In the genomic region with DNA sequence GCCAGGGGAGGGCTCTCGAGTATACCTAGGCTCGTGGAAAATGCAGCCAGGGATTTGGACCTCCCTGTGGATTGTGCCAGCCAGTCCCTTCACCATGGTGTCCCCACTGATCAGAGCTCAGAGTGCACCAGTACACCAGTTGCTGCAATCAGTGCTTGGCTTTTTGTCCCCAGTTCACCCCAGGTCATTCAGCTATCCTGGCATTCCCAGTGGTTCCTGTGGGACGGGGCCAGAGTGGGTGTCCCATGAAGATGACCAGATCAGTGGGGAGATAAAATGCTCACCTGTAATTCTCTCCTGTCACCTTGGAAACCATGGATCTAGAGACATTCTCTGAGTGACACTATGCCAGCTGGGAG, we compare ENCODE assay signal across 26 cellular contexts. TPM values are rescaled to one million over a fixed set of nuclear protein-coding genes. Genes with fewer than 3 reads are reported as not detected.
A peak's percentile ranks its signal among the peaks of the same experiment; 100 is the strongest.
DNase-seq lines count a peak whose midpoint lies in the region; ATAC-seq and TF ChIP-seq lines count a peak whose summit lies in the region.
"Had no signal": no experiment of that assay in that cellular context is flagged by ENCODE, and none has a peak within 500 bp of the region (broad histone marks: within the 10 kb centered on the region; RNA-seq: fewer than 3 reads in every experiment).

No MANE protein-coding gene starts in this region.

- no peaks in the 10 kb centered on the region for H3K36me3 Mint-ChIP-seq in activated CD4-positive, alpha-beta T cell treated with anti-CD3 and anti-CD28 coated beads for 36 hours (ENCODE audit: low read depth)
- no peaks in the 10 kb centered on the region for H3K36me3 Mint-ChIP-seq in activated T-cell treated with anti-CD3 and anti-CD28 coated beads, Interleukin-2, amount 50 U/mL, for 24 hours (ENCODE audit: low read depth)
- H3K36me3 Mint-ChIP-seq: CD4-positive, alpha-beta memory T cell had no signal

- H3K4me3 Mint-ChIP-seq in activated CD4-positive, alpha-beta T cell treated with anti-CD3 and anti-CD28 coated beads for 36 hours: peak overlapping the region; percentile 1
- no peak overlapping the region for H3K4me3 Mint-ChIP-seq in activated T-cell treated with anti-CD3 and anti-CD28 coated beads, Interleukin-2, amount 50 U/mL, for 24 hours
- H3K4me3 Mint-ChIP-seq: GM23338 had no signal

- H3K4me1 Mint-ChIP-seq in activated CD4-positive, alpha-beta T cell treated with anti-CD3 and anti-CD28 coated beads for 36 hours: peaks cover 7% of the 10 kb centered on the region
- peaks cover 4% of the 10 kb centered on the region for H3K4me1 Mint-ChIP-seq in activated T-cell treated with anti-CD3 and anti-CD28 coated beads, Interleukin-2, amount 50 U/mL, for 24 hours (ENCODE audit: low read depth)

- intact Hi-C loops in activated CD4-positive, alpha-beta T cell treated with anti-CD3 and anti-CD28 coated beads for 36 hours (cut with DNase I, micrococcal nuclease): loop anchor here in 1 of 2 experiments (1.0 kb wide), 1 partner anchor 17 kb away; no protein-coding TSS in a partner anchor
- intact Hi-C loops in heart left ventricle (cut with DNase I) (no loop called here), psoas muscle (cut with DNase I) (no loop called here)

- no peak for TF ChIP-seq CTCF in liver (IDR thresholded peaks at IDR 0.05; ENCODE audit: low read depth, low read length, missing input control)
- no peak for TF ChIP-seq CTCF in heart left ventricle (IDR thresholded peaks at IDR 0.05)
- no peak for TF ChIP-seq CTCF in psoas muscle (IDR thresholded peaks at IDR 0.05)

- TF ChIP-seq RAD21 in liver (IDR thresholded peaks at IDR 0.05): peak in 1 of 2 donors; percentile 15

- no peak for TF ChIP-seq POLR2A in heart left ventricle (IDR thresholded peaks at IDR 0.05)

- CTCF ChIA-PET in activated CD4-positive, alpha-beta T cell treated with anti-CD3 and anti-CD28 coated beads for 36 hours (lab: Charles Lee): interaction anchor here (0.7 kb wide), 1 partner anchor 17 kb away, joined by 3 read pairs; no protein-coding TSS in a partner anchor

- WGBS in liver: 37% methylated on average over 3 of the region's 3 CpGs
- WGBS in heart left ventricle, 4 donors: 78 to 89% (median 86%) methylated on average over 3 of the region's 3 CpGs
- WGBS in psoas muscle, 3 donors: 73 to 92% (median 74%) methylated on average over 3 of the region's 3 CpGs

- H3K4me3 ChIP-seq in liver (ENCODE audit: low read depth in 1 of 3, low read length in 3 of 3) (no peak overlapping the region), heart left ventricle (no peak overlapping the region), psoas muscle (no peak overlapping the region)
- H3K4me3 ChIP-seq: BLaER1 treated with 17β-estradiol and CSF1 and Interleukin-3, amounts not matched to agents 10 nM and 100 nM; GM23338; HAP-1; SJSA1 had no signal

- H3K4me1 ChIP-seq in liver (ENCODE audit: control insufficient read depth in 4 of 4, insufficient read depth in 4 of 4, low read length in 3 of 4): peaks cover 5 to 38% (median 20%) of the 10 kb centered on the region in 4 donors
- no peaks in the 10 kb centered on the region for H3K4me1 ChIP-seq in heart left ventricle
- H3K4me1 ChIP-seq in psoas muscle: no peaks in the 10 kb centered on the region
- H3K4me1 ChIP-seq: BLaER1 treated with 17β-estradiol and CSF1 and Interleukin-3, amounts not matched to agents 10 nM and 100 nM; HAP-1; SJSA1 had no signal

- peaks cover 28% of the 10 kb centered on the region for H3K27me3 Mint-ChIP-seq in activated CD4-positive, alpha-beta T cell treated with anti-CD3 and anti-CD28 coated beads for 36 hours
- peaks cover 37% of the 10 kb centered on the region for H3K27me3 Mint-ChIP-seq in activated T-cell treated with anti-CD3 and anti-CD28 coated beads, Interleukin-2, amount 50 U/mL, for 24 hours

- no peak for DNase-seq in activated CD4-positive, alpha-beta T cell treated with anti-CD3 and anti-CD28 coated beads for 36 hours
- no peak for DNase-seq in activated CD4-positive, alpha-beta T cell treated with anti-CD3 and anti-CD28 coated beads, Interleukin-2, amount 50 U/mL, for 1 hour
- no peak for DNase-seq in heart left ventricle
- no peak for DNase-seq in psoas muscle
- DNase-seq in activated T-cell treated with anti-CD3 and anti-CD28 coated beads, Interleukin-2, amount 50 U/mL, for 24 hours: no peak
- DNase-seq: ACHN; CD4-positive, alpha-beta memory T cell; DND-41; IMR-90; MV-4-11; NCI-H1105 treated with DMSO at 0.1 percent for 48 hours; NCI-H2081; NCI-H2171 treated with DMSO at 0.1 percent for 48 hours; NCI-H446; NCI-H526; OCI-M1 had no signal

- H3K36me3 ChIP-seq in liver (ENCODE audit: control insufficient read depth in 4 of 4, insufficient read depth in 3 of 4, low read depth in 1 of 4, low read length in 3 of 4): no peaks in the 10 kb centered on the region
- no peaks in the 10 kb centered on the region for H3K36me3 ChIP-seq in heart left ventricle
- H3K36me3 ChIP-seq in psoas muscle (ENCODE audit: insufficient read depth in 1 of 2, low read depth in 1 of 2): no peaks in the 10 kb centered on the region
- H3K36me3 ChIP-seq: BLaER1 treated with 17β-estradiol and CSF1 and Interleukin-3, amounts not matched to agents 10 nM and 100 nM; HAP-1; SJSA1 had no signal

- H3K27ac Mint-ChIP-seq in activated CD4-positive, alpha-beta T cell treated with anti-CD3 and anti-CD28 coated beads for 36 hours: peak overlapping the region; percentile 41
- no peak overlapping the region for H3K27ac Mint-ChIP-seq in activated T-cell treated with anti-CD3 and anti-CD28 coated beads, Interleukin-2, amount 50 U/mL, for 24 hours
- H3K27ac Mint-ChIP-seq: CD4-positive, alpha-beta memory T cell; GM23338 had no signal

- POLR2A ChIA-PET in activated CD4-positive, alpha-beta T cell treated with anti-CD3 and anti-CD28 coated beads for 36 hours (lab: Charles Lee): interaction anchor here (1.3 kb wide), 1 partner anchor 16 kb away, joined by 8 read pairs; no protein-coding TSS in a partner anchor

- H3K9me3 ChIP-seq in liver (ENCODE audit: control insufficient read depth in 4 of 4, low read length in 3 of 4) (no peaks in the 10 kb centered on the region), heart left ventricle (no peaks in the 10 kb centered on the region), psoas muscle (no peaks in the 10 kb centered on the region)
- H3K9me3 ChIP-seq: BLaER1 treated with 17β-estradiol and CSF1 and Interleukin-3, amounts not matched to agents 10 nM and 100 nM; HAP-1; SJSA1 had no signal

- peak; percentile 21 for ATAC-seq in activated CD4-positive, alpha-beta T cell treated with anti-CD3 and anti-CD28 coated beads for 36 hours
- ATAC-seq in GM21526 (IDR thresholded peaks at IDR 0.05; ENCODE audit: low FRiP score, unreplicated experiment): peak; percentile 10
- peak; percentile 10 for ATAC-seq in HG03175 (IDR thresholded peaks at IDR 0.05; ENCODE audit: unreplicated experiment)
- ATAC-seq in heart left ventricle: no peak
- no peak for ATAC-seq in psoas muscle
- ATAC-seq: GM23338, Right ventricle myocardium inferior had no signal

- H3K27me3 ChIP-seq in liver (ENCODE audit: control insufficient read depth in 4 of 4, insufficient read depth in 4 of 4, low read length in 3 of 4) (no peaks in the 10 kb centered on the region), heart left ventricle (peaks cover 0 to 8% (median 0%) of the 10 kb centered on the region in 9 donors), psoas muscle (ENCODE audit: insufficient read depth in 3 of 3, low read length in 2 of 3) (peaks cover 0 to 3% (median 0%) of the 10 kb centered on the region in 3 donors)
- H3K27me3 ChIP-seq: BLaER1 treated with 17β-estradiol and CSF1 and Interleukin-3, amounts not matched to agents 10 nM and 100 nM had no signal

- H3K27ac ChIP-seq in liver (ENCODE audit: low read depth in 1 of 2, low read length in 2 of 2): peak overlapping the region in 1 of 2 donors; percentile 41
- H3K27ac ChIP-seq in heart left ventricle: no peak overlapping the region
- no peak overlapping the region for H3K27ac ChIP-seq in psoas muscle
- H3K27ac ChIP-seq: 22Rv1; BLaER1 treated with 17β-estradiol and CSF1 and Interleukin-3, amounts not matched to agents 10 nM and 100 nM; SJSA1 had no signal

- H3K9me3 Mint-ChIP-seq in activated CD4-positive, alpha-beta T cell treated with anti-CD3 and anti-CD28 coated beads for 36 hours (ENCODE audit: low read depth): no peaks in the 10 kb centered on the region
- H3K9me3 Mint-ChIP-seq in activated T-cell treated with anti-CD3 and anti-CD28 coated beads, Interleukin-2, amount 50 U/mL, for 24 hours: no peaks in the 10 kb centered on the region
- H3K9me3 Mint-ChIP-seq: GM23338 had no signal

- H3K9ac ChIP-seq in liver (ENCODE audit: low read depth in 1 of 2, low read length in 2 of 2): no peak overlapping the region
- H3K9ac ChIP-seq: BLaER1 treated with 17β-estradiol and CSF1 and Interleukin-3, amounts not matched to agents 10 nM and 100 nM had no signal

TF ChIP-seq in liver, 16 proteins besides CTCF, POLR2A, EP300 and RAD21 (continues in another document):
- TF ChIP-seq HNF4A (conservative IDR thresholded peaks at IDR 0.05): peak; percentile 92
- no peak for TF ChIP-seq FOXA2 (IDR thresholded peaks at IDR 0.05)
- TF ChIP-seq JUND (IDR thresholded peaks at IDR 0.05): no peak
- no peak for TF ChIP-seq EGR1 (IDR thresholded peaks at IDR 0.05; ENCODE audit: low read depth in 2 of 2)

RNA-seq across cellular contexts. Expression of a gene that starts 23.8 kb away (rescaled TPM):
- total RNA-seq in activated CD4-positive, alpha-beta T cell treated with anti-CD3 and anti-CD28 coated beads for 36 hours: not detected
- total RNA-seq in liver (under 1 TPM in 1 of 2 donors, not detected in 1; under 0.01 TPM), heart left ventricle (under 1 TPM in 2 of 9 donors, not detected in 7; 0.05 to 0.08 TPM), psoas muscle (not detected)
- polyA plus RNA-seq in liver (not detected), heart left ventricle (not detected), psoas muscle (not detected)
- total RNA-seq: CD4-positive, alpha-beta memory T cell; IMR-90; Right ventricle myocardium inferior; SJSA1; T-helper 1 cell treated with Interleukin-12 subunit alpha and Interleukin-12 subunit beta and Interleukin-4 antibody, amounts not matched to agents 30 ng/mL and 1 ng/mL, for 36 hours had no signal
- polyA plus RNA-seq: CD4-positive, alpha-beta memory T cell; GM23338 had no signal

RNA-seq across cellular contexts. Expression of a gene that starts 54.3 kb away (rescaled TPM):
- 10 to 100 TPM; 55.6 to 65.6 TPM for total RNA-seq in activated CD4-positive, alpha-beta T cell treated with anti-CD3 and anti-CD28 coated beads for 36 hours
- total RNA-seq in liver: 10 to 100 TPM; 67.3 to 84.9 TPM
- polyA plus RNA-seq in liver: 10 to 100 TPM; 16.6 to 24.1 TPM
- total RNA-seq in heart left ventricle: 100 to 1,000 TPM in 2 of 9 donors, 10 to 100 TPM in 7; 49.3 to 111 (median 74.0) TPM
- polyA plus RNA-seq in heart left ventricle: 10 to 100 TPM; 15.4 to 38.0 TPM
- 100 to 1,000 TPM; 113 to 167 (median 157) TPM for total RNA-seq in psoas muscle
- polyA plus RNA-seq in psoas muscle: 10 to 100 TPM; 40.1 to 91.0 (median 48.4) TPM

Comparison
In these comparisons a context has a peak if more than half of its experiments do, and no peak if none do; other contexts are left out.
1. ATAC-seq: peak in activated CD4-positive, alpha-beta T cell treated with anti-CD3 and anti-CD28 coated beads for 36 hours (single experiment), GM21526 (single experiment) and HG03175 (single experiment); none in heart left ventricle (0 of 4) and psoas muscle (0 of 4).